In genomic region chr5:38835887-38836286, GRCh38 we compare ENCODE assay signal across 1 cellular context.
TF ChIP-seq lines count a peak whose summit lies in the region.

No MANE protein-coding gene starts in this region.

TF ChIP-seq in WTC11, 78 proteins besides CTCF, POLR2A, EP300 and RAD21 (continued from another document):
- TF ChIP-seq IRF1 (CRISPR knock-in tag; IDR thresholded peaks at IDR 0.05) (no peak), ATF3 (CRISPR knock-in tag; conservative IDR thresholded peaks at IDR 0.05) (no peak), USF2 (CRISPR knock-in tag; IDR thresholded peaks at IDR 0.05) (no peak), ZNF425 (CRISPR knock-in tag; conservative IDR thresholded peaks at IDR 0.05) (no peak), JAZF1 (CRISPR knock-in tag; IDR thresholded peaks at IDR 0.05) (no peak), MLX (CRISPR knock-in tag; IDR thresholded peaks at IDR 0.05) (no peak), ESRRA (CRISPR knock-in tag; IDR thresholded peaks at IDR 0.05; ENCODE audit: borderline replicate concordance) (no peak), E2F4 (CRISPR knock-in tag; IDR thresholded peaks at IDR 0.05; ENCODE audit: borderline replicate concordance, low read depth) (no peak), JUN (CRISPR knock-in tag; IDR thresholded peaks at IDR 0.05) (no peak)
